14 cellular contexts compared by ENCODE assay signal in the genomic region with DNA sequence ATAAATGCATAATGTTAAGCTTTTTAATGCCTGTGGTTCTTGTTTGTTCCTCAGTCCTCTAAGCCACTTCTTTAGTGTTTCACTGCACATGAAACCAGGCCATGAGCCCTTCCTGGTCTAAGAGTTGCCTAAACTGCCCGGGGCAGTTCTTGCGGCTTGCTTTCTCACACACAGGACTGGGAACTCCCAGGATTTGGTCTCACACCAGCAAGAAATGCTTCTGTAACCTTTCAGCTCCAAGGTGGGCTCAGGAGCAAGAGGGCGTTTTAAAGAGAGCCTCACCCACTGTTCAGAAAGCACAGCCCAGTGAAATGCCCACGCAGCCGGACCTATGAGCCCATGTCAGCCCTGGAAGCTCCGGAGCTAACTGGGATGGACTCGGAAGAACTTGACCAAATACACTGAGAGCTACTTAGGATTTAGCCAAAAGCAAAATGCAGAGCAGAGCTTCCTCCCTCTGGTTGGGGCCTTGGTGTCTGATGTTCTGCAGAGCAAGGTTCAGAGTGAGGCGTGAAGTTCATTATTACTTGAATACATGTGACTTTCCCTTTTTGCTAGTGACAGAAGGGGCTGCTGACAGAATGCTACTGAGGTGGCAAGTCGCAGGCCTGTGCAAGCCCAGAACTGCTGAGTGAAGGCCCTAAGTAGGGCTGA. TPM values are rescaled to one million over a fixed set of nuclear protein-coding genes. Genes with fewer than 3 reads are reported as not detected.
DNase-seq lines count a peak whose midpoint lies in the region; ATAC-seq and TF ChIP-seq lines count a peak whose summit lies in the region.
"Had no signal": no experiment of that assay in that cellular context is flagged by ENCODE, and none has a peak within 500 bp of the region (broad histone marks: within the 10 kb centered on the region; RNA-seq: fewer than 3 reads in every experiment).

No MANE protein-coding gene starts in this region.

- H3K4me1 ChIP-seq in left ventricle myocardium inferior (peaks cover 82% of the 10 kb centered on the region), mesodermal cell (ENCODE audit: control insufficient read depth, insufficient read depth, low read length, poor library complexity, severe bottlenecking) (peaks cover 19% of the 10 kb centered on the region), transverse colon (peaks cover 0 to 28% (median 18%) of the 10 kb centered on the region in 4 donors), colonic mucosa (peaks cover 6% of the 10 kb centered on the region)
- H3K4me1 ChIP-seq: pancreas had no signal

- H3K9me3 Mint-ChIP-seq in brain: no peaks in the 10 kb centered on the region

- DNase-seq in left ventricle myocardium inferior: no peak
- DNase-seq in left cardiac atrium: no peak
- peak; percentile 5 for DNase-seq in transverse colon
- DNase-seq in colonic mucosa: no peak
- DNase-seq: kidney glomerular epithelial cell, NCI-H2081 treated with DMSO at 0.1 percent for 48 hours, SIG-M5 had no signal

- WGBS in mesodermal cell (ENCODE audit: insufficient coverage in 2 of 2), 2 experiments: 98% methylated on average over 8 of the region's 9 CpGs
- WGBS in transverse colon (ENCODE audit: low coverage in 1 of 2), 2 donors: 89 to 100% methylated on average over 1 to 9 of the region's 9 CpGs

- no peak overlapping the region for H3K9ac ChIP-seq in colonic mucosa (ENCODE audit: low read depth in 2 of 2, low read length in 2 of 2)

- peak overlapping the region in 4 of 5 experiments; percentile 63 to 92 (median 75) for H3K27ac Mint-ChIP-seq in brain

- H3K9me3 ChIP-seq in left ventricle myocardium inferior (replicated peaks) (no peaks in the 10 kb centered on the region), mesodermal cell (ENCODE audit: control insufficient read depth, low read length) (no peaks in the 10 kb centered on the region), transverse colon (no peaks in the 10 kb centered on the region), colonic mucosa (no peaks in the 10 kb centered on the region)
- H3K9me3 ChIP-seq: pancreas had no signal

- TF ChIP-seq POLR2A in transverse colon (IDR thresholded peaks at IDR 0.05): no peak

- H3K27me3 Mint-ChIP-seq in brain: peaks cover 7% of the 10 kb centered on the region

- H3K27ac ChIP-seq in left ventricle myocardium inferior (replicated peaks) (peak overlapping the region; percentile 9), mesodermal cell (ENCODE audit: low read depth, low read length, severe bottlenecking) (peak overlapping the region; percentile 37), transverse colon (no peak overlapping the region), colonic mucosa (no peak overlapping the region)
- H3K27ac ChIP-seq: pancreas had no signal

- H3K4me3 ChIP-seq in left ventricle myocardium inferior (no peak overlapping the region), mesodermal cell (ENCODE audit: extremely low read depth, insufficient read depth, low read length, poor library complexity, severe bottlenecking) (no peak overlapping the region), transverse colon (no peak overlapping the region), colonic mucosa (no peak overlapping the region)
- H3K4me3 ChIP-seq: pancreas had no signal

- in situ Hi-C loops in transverse colon (cut with MboI; ENCODE audit: low pct_ligation_motif_present in 1 of 4, low pct_unique_long_range_greater_than_20kb in 1 of 4, low sequenced_read_pairs in 3 of 4): no loop called here

- no peak for TF ChIP-seq EP300 in transverse colon (IDR thresholded peaks at IDR 0.05; ENCODE audit: low read depth)

- peaks cover 28% of the 10 kb centered on the region for H3K4me1 Mint-ChIP-seq in brain

- H3K36me3 ChIP-seq in left ventricle myocardium inferior (no peaks in the 10 kb centered on the region), mesodermal cell (ENCODE audit: control insufficient read depth, insufficient read depth, low read length) (peaks cover 25% of the 10 kb centered on the region), transverse colon (no peaks in the 10 kb centered on the region), colonic mucosa (no peaks in the 10 kb centered on the region)

- H3K4me3 Mint-ChIP-seq in brain: peak overlapping the region in 2 of 5 experiments; percentile 37 to 60

- peaks cover 3% of the 10 kb centered on the region for H3K36me3 Mint-ChIP-seq in brain

- no peaks in the 10 kb centered on the region for H3K27me3 ChIP-seq in left ventricle myocardium inferior (ENCODE audit: low read depth)
- H3K27me3 ChIP-seq in transverse colon: no peaks in the 10 kb centered on the region
- no peaks in the 10 kb centered on the region for H3K27me3 ChIP-seq in colonic mucosa
- H3K27me3 ChIP-seq: pancreas had no signal

- intact Hi-C loops in left ventricle myocardium inferior (cut with micrococcal nuclease) (loop anchor here (10.0 kb wide), 1 partner anchor 92 kb away; a partner anchor contains a TSS), left cardiac atrium (cut with DNase I) (no loop called here), transverse colon (cut with DNase I; ENCODE audit: low total_unique reads) (no loop called here), colonic mucosa (cut with DNase I) (no loop called here)

- no peak for ATAC-seq in left cardiac atrium
- ATAC-seq in HG03045 (IDR thresholded peaks at IDR 0.05; ENCODE audit: unreplicated experiment): no peak
- no peak for ATAC-seq in HG02759 (IDR thresholded peaks at IDR 0.05; ENCODE audit: unreplicated experiment)
- ATAC-seq: pancreas had no signal

- no peak for TF ChIP-seq CTCF in left ventricle myocardium inferior (IDR thresholded peaks at IDR 0.05; ENCODE audit: borderline replicate concordance)
- no peak for TF ChIP-seq CTCF in brain (conservative IDR thresholded peaks at IDR 0.05)
- TF ChIP-seq CTCF in transverse colon (IDR thresholded peaks at IDR 0.05): no peak
- TF ChIP-seq CTCF in colonic mucosa (IDR thresholded peaks at IDR 0.05): no peak

RNA-seq across cellular contexts. Expression of a gene that starts 23.4 kb away (rescaled TPM):
- 24.5 TPM for total RNA-seq in left ventricle myocardium inferior
- 10 to 100 TPM; 19.7 to 22.1 TPM for total RNA-seq in left cardiac atrium
- polyA plus RNA-seq in brain (ENCODE audit: insufficient read depth, low read depth, low replicate concordance): 50.1 TPM
- polyA plus RNA-seq in mesodermal cell (2013, experiment 1 of 2): 38.7 TPM
- polyA plus RNA-seq in mesodermal cell (2013, experiment 2 of 2): 32.6 TPM
- total RNA-seq in transverse colon: 10 to 100 TPM; 16.8 to 62.7 (median 19.7) TPM
- 10 to 100 TPM; 28.6 to 34.8 TPM for total RNA-seq in colonic mucosa

RNA-seq across cellular contexts. Expression of a gene that starts 40.2 kb away (rescaled TPM):
- total RNA-seq in left ventricle myocardium inferior (not detected), left cardiac atrium (not detected), transverse colon (under 1 TPM in 2 of 4 donors, not detected in 2; 0.27 to 0.32 TPM), colonic mucosa (not detected)
- 0.27 TPM for polyA plus RNA-seq in brain (ENCODE audit: insufficient read depth, low read depth, low replicate concordance)
- polyA plus RNA-seq in mesodermal cell (2013, experiment 1 of 2): not detected
- not detected for polyA plus RNA-seq in mesodermal cell (2013, experiment 2 of 2)
- total RNA-seq: glomerular endothelial cell, LHCN-M2 had no signal

RNA-seq across cellular contexts. Expression of a gene that starts 43.9 kb away (rescaled TPM):
- total RNA-seq in left ventricle myocardium inferior (44.7 TPM), left cardiac atrium (10 to 100 TPM; 41.0 to 45.7 TPM), transverse colon (10 to 100 TPM; 50.8 to 61.3 (median 58.6) TPM), colonic mucosa (10 to 100 TPM; 73.2 to 90.4 TPM)
- polyA plus RNA-seq in brain (ENCODE audit: insufficient read depth, low read depth, low replicate concordance): 43.9 TPM
- 76.3 TPM for polyA plus RNA-seq in mesodermal cell (2013, experiment 1 of 2)
- 79.0 TPM for polyA plus RNA-seq in mesodermal cell (2013, experiment 2 of 2)

Comparison
In these comparisons a context has a peak if more than half of its experiments do, and no peak if none do; other contexts are left out.
1. H3K27ac ChIP-seq: peak in left ventricle myocardium inferior (single experiment) and mesodermal cell (single experiment); none in transverse colon (0 of 4) and colonic mucosa (single experiment).